10 cellular contexts compared by ENCODE assay signal in genomic region chr11:11584446-11584810, GRCh38. TPM values are rescaled to one million over a fixed set of nuclear protein-coding genes. Genes with fewer than 3 reads are reported as not detected.
A peak's percentile ranks its signal among the peaks of the same experiment; 100 is the strongest.
DNase-seq lines count a peak whose midpoint lies in the region; ATAC-seq and TF ChIP-seq lines count a peak whose summit lies in the region.
"Had no signal": no experiment of that assay in that cellular context is flagged by ENCODE, and none has a peak within 500 bp of the region (broad histone marks: within the 10 kb centered on the region; RNA-seq: fewer than 3 reads in every experiment).

No MANE protein-coding gene starts in this region.

- H3K27me3 ChIP-seq in fibroblast of lung (ENCODE audit: control insufficient read depth, insufficient read depth, low read length) (peaks cover 2% of the 10 kb centered on the region), thoracic aorta (replicated peaks; ENCODE audit: insufficient read depth) (no peaks in the 10 kb centered on the region)

- peak; percentile 76 for ATAC-seq in thoracic aorta (ENCODE audit: insufficient number of reproducible peaks, low FRiP score, low read depth)

- no peaks in the 10 kb centered on the region for H4K20me1 ChIP-seq in fibroblast of lung (ENCODE audit: control insufficient read depth, extremely low read depth, insufficient read depth, low read length)

- H3K27ac ChIP-seq in fibroblast of lung (ENCODE audit: insufficient read depth, low read length) (peak overlapping the region; percentile 50), thoracic aorta (peak overlapping the region; percentile 60 to 66)

- H3K4me3 ChIP-seq in fibroblast of lung (replicated peaks in 1 of 4; ENCODE audit: control extremely low read depth in 1 of 4, insufficient read depth in 1 of 4, low read depth in 3 of 4, low read length in 4 of 4) (no peak overlapping the region), thoracic aorta (no peak overlapping the region)

- TF ChIP-seq CTCF in GM13976 (IDR thresholded peaks at IDR 0.05; ENCODE audit: borderline replicate concordance, control extremely low read depth, extremely low read depth, insufficient read depth, missing control alignments) = no peak
- no peak for TF ChIP-seq CTCF in fibroblast of lung (conservative IDR thresholded peaks at IDR 0.05 in 1 of 2, IDR thresholded peaks at IDR 0.05 in 1 of 2; ENCODE audit: low read depth in 1 of 2, low read length in 2 of 2)
- TF ChIP-seq CTCF in thoracic aorta (IDR thresholded peaks at IDR 0.05) = no peak

- in situ Hi-C loops in GM13976 (cut with MboI; ENCODE audit: low sequenced_read_pairs, unreplicated experiment) = no loop called here

- H2AFZ ChIP-seq in fibroblast of lung (ENCODE audit: low read length) = no peak overlapping the region

- H3K9ac ChIP-seq in fibroblast of lung (ENCODE audit: insufficient read depth, low read length) = no peak overlapping the region

- H3K79me2 ChIP-seq in fibroblast of lung (ENCODE audit: control insufficient read depth, insufficient read depth, low read length) = no peaks in the 10 kb centered on the region

- H3K4me1 ChIP-seq in fibroblast of lung (ENCODE audit: control insufficient read depth, extremely low read depth, insufficient read depth, low read length) (no peaks in the 10 kb centered on the region), thoracic aorta (ENCODE audit: control insufficient read depth in 1 of 2, low read depth in 2 of 2) (peaks cover 38 to 73% of the 10 kb centered on the region in 2 donors)

- DNase-seq in GM13976 (ENCODE audit: low spot score) = peak; percentile 3
- peak; percentile 71 for DNase-seq in RKO (ENCODE audit: low spot score)
- DNase-seq in fibroblast of lung (ENCODE audit: low read depth in 2 of 2) = peak; percentile 84 to 95
- DNase-seq in thoracic aorta (ENCODE audit: low spot score) = no peak
- no peak for DNase-seq in OCI-M1 (lab: John Stamatoyannopoulos, UW)
- no peak for DNase-seq in activated CD8-positive, alpha-beta memory T cell treated with anti-CD3 and anti-CD28 coated beads for 24 hours
- no peak for DNase-seq in NCI-H2171 (lab: John Stamatoyannopoulos, UW)
- DNase-seq in NCI-H146 (lab: John Stamatoyannopoulos, UW) = no peak
- DNase-seq: activated T-cell treated with anti-CD3 and anti-CD28 coated beads for 4 hours, T-helper 9 cell had no signal

- H3K36me3 ChIP-seq in fibroblast of lung (ENCODE audit: control insufficient read depth, insufficient read depth, low read length) = no peaks in the 10 kb centered on the region
- no peaks in the 10 kb centered on the region for H3K36me3 ChIP-seq in thoracic aorta

- no peaks in the 10 kb centered on the region for H3K9me3 ChIP-seq in fibroblast of lung (ENCODE audit: control insufficient read depth, insufficient read depth, low read depth, low read length)
- H3K9me3 ChIP-seq in thoracic aorta = no peaks in the 10 kb centered on the region

- peak overlapping the region; percentile 35 for H3K4me2 ChIP-seq in fibroblast of lung (ENCODE audit: extremely low read depth, insufficient read depth, low read length)

RNA-seq across cellular contexts. Expression of gene GALNT18, which starts 37.4 kb away (rescaled TPM):
- total RNA-seq in fibroblast of lung = 9.5 and 19.3 TPM in 2 replicates
- 0.50 and 4.0 TPM in 2 replicates for polyA plus RNA-seq in fibroblast of lung
- polyA plus RNA-seq in fibroblast of lung (2012) = 0.35 and 4.8 TPM in 2 replicates
- 0.27 and 8.2 TPM in 2 replicates for polyA minus RNA-seq in fibroblast of lung (ENCODE audit: low replicate concordance)
- 10 to 100 TPM; 28.2 to 57.8 TPM for total RNA-seq in thoracic aorta

Comparison
In these comparisons a context has a peak if more than half of its experiments do, and no peak if none do; other contexts are left out.
1. DNase-seq: peak in GM13976 (single experiment), RKO (single experiment) and fibroblast of lung (2 of 2); none in thoracic aorta (single experiment), OCI-M1 (single experiment), activated CD8-positive, alpha-beta memory T cell treated with anti-CD3 and anti-CD28 coated beads for 24 hours (single experiment), NCI-H2171 (single experiment) and NCI-H146 (single experiment).